In the genomic region with DNA sequence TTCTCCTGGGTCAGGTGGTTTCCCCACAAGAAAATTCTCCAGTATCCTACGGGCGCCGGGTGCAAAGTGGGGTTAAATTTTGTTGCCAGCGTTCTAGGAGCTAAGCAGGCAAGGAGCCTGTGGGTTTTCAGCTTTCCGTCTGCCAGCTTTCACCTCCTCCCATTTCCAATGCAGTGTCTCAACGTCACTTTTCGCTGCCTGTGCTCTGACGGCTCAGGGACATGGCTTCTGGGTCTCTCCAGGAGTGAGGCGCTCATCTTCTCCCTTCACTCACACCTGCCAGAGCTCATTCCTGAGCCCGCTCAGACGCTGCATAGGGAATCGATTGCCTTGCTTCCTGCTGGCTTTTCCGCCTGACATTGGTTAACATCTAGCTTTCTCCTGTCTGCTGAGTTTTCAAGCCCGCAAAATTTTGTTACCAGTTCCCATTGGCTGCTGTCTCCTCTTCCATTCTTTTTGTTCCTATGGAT, we compare ENCODE assay signal across 12 cellular contexts. TPM values are rescaled to one million over a fixed set of nuclear protein-coding genes. Genes with fewer than 3 reads are reported as not detected.
A peak's percentile ranks its signal among the peaks of the same experiment; 100 is the strongest.
DNase-seq lines count a peak whose midpoint lies in the region; ATAC-seq and TF ChIP-seq lines count a peak whose summit lies in the region.
"Had no signal": no experiment of that assay in that cellular context is flagged by ENCODE, and none has a peak within 500 bp of the region (broad histone marks: within the 10 kb centered on the region; RNA-seq: fewer than 3 reads in every experiment).

No MANE protein-coding gene starts in this region.

- H3K27ac ChIP-seq in breast epithelium (peak overlapping the region; percentile 3 to 50), caudate nucleus (ENCODE audit: low read depth, low read length) (peak overlapping the region; percentile 90), uterus (peak overlapping the region; percentile 78 to 96)

- peaks cover 8% of the 10 kb centered on the region for H3K36me3 Mint-ChIP-seq in MCF 10A (ENCODE audit: insufficient read depth, unreplicated experiment)
- no peaks in the 10 kb centered on the region for H3K36me3 Mint-ChIP-seq in activated T-helper 2 cell treated with anti-CD3 and anti-CD28 coated beads, Interferon-gamma antibody, Interleukin-2, Interleukin-4, amounts not matched to agents 10 μg/mL and 5 μg/mL and 100 μg/mL, durations not matched to agents 14 hours and 24 hours and 36 hours (ENCODE audit: low read depth)
- H3K36me3 Mint-ChIP-seq: activated naive CD8-positive, alpha-beta T cell treated with anti-CD3 and anti-CD28 coated beads, Interleukin-2, amount 10 ng/mL, durations not matched to agents 7 days and 5 days; stimulated activated naive B cell treated with anti-CD40 and anti-IgM and Interleukin-4, amounts not matched to agents 10 μg/mL and 1 μg/mL and 100 μg/mL, for 72 hours had no signal

- DNase-seq in breast epithelium (ENCODE audit: low spot score in 2 of 2) (no peak), MCF 10A (ENCODE audit: unreplicated experiment) (no peak), caudate nucleus (lab: John Stamatoyannopoulos, UW) (peak in 22 of 61 donors; percentile 19 to 79 (median 38)), mucosa of gallbladder (ENCODE audit: low spot score) (peak; percentile 45), uterus (no peak), Right ventricle myocardium superior (no peak)
- DNase-seq in activated T-helper 2 cell treated with anti-CD3 and anti-CD28 coated beads, Interferon-gamma antibody, Interleukin-2, Interleukin-4, amounts not matched to agents 10 μg/mL and 5 μg/mL and 100 μg/mL, durations not matched to agents 14 hours and 24 hours and 36 hours (ENCODE audit: low spot score) = no peak
- DNase-seq: activated CD8-positive, alpha-beta T cell treated with anti-CD3 and anti-CD28 coated beads, Interleukin-2, amount 10 ng/mL, durations not matched to agents 7 days and 5 days; activated naive CD8-positive, alpha-beta T cell treated with anti-CD3 and anti-CD28 coated beads, Interleukin-2, amount 10 ng/mL, durations not matched to agents 7 days and 5 days; stimulated activated naive B cell treated with anti-CD40 and anti-IgM and Interleukin-4, amounts not matched to agents 10 μg/mL and 1 μg/mL and 100 μg/mL, for 72 hours; T-helper 17 cell had no signal

- H3K27ac Mint-ChIP-seq in MCF 10A (ENCODE audit: low read depth, unreplicated experiment) = no peak overlapping the region
- no peak overlapping the region for H3K27ac Mint-ChIP-seq in activated T-helper 2 cell treated with anti-CD3 and anti-CD28 coated beads, Interferon-gamma antibody, Interleukin-2, Interleukin-4, amounts not matched to agents 10 μg/mL and 5 μg/mL and 100 μg/mL, durations not matched to agents 14 hours and 24 hours and 36 hours
- H3K27ac Mint-ChIP-seq: activated CD8-positive, alpha-beta T cell treated with anti-CD3 and anti-CD28 coated beads, Interleukin-2, amount 10 ng/mL, durations not matched to agents 7 days and 5 days; activated naive CD8-positive, alpha-beta T cell treated with anti-CD3 and anti-CD28 coated beads, Interleukin-2, amount 10 ng/mL, durations not matched to agents 7 days and 5 days; stimulated activated naive B cell treated with anti-CD40 and anti-IgM and Interleukin-4, amounts not matched to agents 10 μg/mL and 1 μg/mL and 100 μg/mL, for 72 hours; T-helper 17 cell had no signal

- H3K9me3 Mint-ChIP-seq in MCF 10A (ENCODE audit: unreplicated experiment) = no peaks in the 10 kb centered on the region
- no peaks in the 10 kb centered on the region for H3K9me3 Mint-ChIP-seq in activated T-helper 2 cell treated with anti-CD3 and anti-CD28 coated beads, Interferon-gamma antibody, Interleukin-2, Interleukin-4, amounts not matched to agents 10 μg/mL and 5 μg/mL and 100 μg/mL, durations not matched to agents 14 hours and 24 hours and 36 hours
- H3K9me3 Mint-ChIP-seq: activated naive CD8-positive, alpha-beta T cell treated with anti-CD3 and anti-CD28 coated beads, Interleukin-2, amount 10 ng/mL, durations not matched to agents 7 days and 5 days; stimulated activated naive B cell treated with anti-CD40 and anti-IgM and Interleukin-4, amounts not matched to agents 10 μg/mL and 1 μg/mL and 100 μg/mL, for 72 hours had no signal

- H3K4me3 Mint-ChIP-seq in MCF 10A (ENCODE audit: unreplicated experiment) = no peak overlapping the region
- no peak overlapping the region for H3K4me3 Mint-ChIP-seq in activated T-helper 2 cell treated with anti-CD3 and anti-CD28 coated beads, Interferon-gamma antibody, Interleukin-2, Interleukin-4, amounts not matched to agents 10 μg/mL and 5 μg/mL and 100 μg/mL, durations not matched to agents 14 hours and 24 hours and 36 hours (ENCODE audit: low read depth)
- H3K4me3 Mint-ChIP-seq: activated CD8-positive, alpha-beta T cell treated with anti-CD3 and anti-CD28 coated beads, Interleukin-2, amount 10 ng/mL, durations not matched to agents 7 days and 5 days; activated naive CD8-positive, alpha-beta T cell treated with anti-CD3 and anti-CD28 coated beads, Interleukin-2, amount 10 ng/mL, durations not matched to agents 7 days and 5 days; stimulated activated naive B cell treated with anti-CD40 and anti-IgM and Interleukin-4, amounts not matched to agents 10 μg/mL and 1 μg/mL and 100 μg/mL, for 72 hours; T-helper 17 cell had no signal

- H3K27me3 ChIP-seq in breast epithelium (no peaks in the 10 kb centered on the region), uterus (no peaks in the 10 kb centered on the region)

- H3K4me1 ChIP-seq in breast epithelium (no peaks in the 10 kb centered on the region), uterus (peaks cover 6 to 12% of the 10 kb centered on the region in 2 donors)

- H3K36me3 ChIP-seq in breast epithelium = no peaks in the 10 kb centered on the region
- no peaks in the 10 kb centered on the region for H3K36me3 ChIP-seq in uterus

- no peak overlapping the region for H3K4me3 ChIP-seq in breast epithelium
- H3K4me3 ChIP-seq in uterus = no peak overlapping the region

- TF ChIP-seq CTCF in breast epithelium (IDR thresholded peaks at IDR 0.05) = no peak
- TF ChIP-seq CTCF in MCF 10A (IDR thresholded peaks at IDR 0.05; ENCODE audit: unreplicated experiment) = no peak
- TF ChIP-seq CTCF in uterus (IDR thresholded peaks at IDR 0.05) = no peak

- no peaks in the 10 kb centered on the region for H3K27me3 Mint-ChIP-seq in MCF 10A (ENCODE audit: insufficient read depth, unreplicated experiment)
- peaks cover 8% of the 10 kb centered on the region for H3K27me3 Mint-ChIP-seq in activated T-helper 2 cell treated with anti-CD3 and anti-CD28 coated beads, Interferon-gamma antibody, Interleukin-2, Interleukin-4, amounts not matched to agents 10 μg/mL and 5 μg/mL and 100 μg/mL, durations not matched to agents 14 hours and 24 hours and 36 hours (ENCODE audit: low read depth)

- BruUV-seq in MCF 10A (replicated peaks; lab: Mats Ljungman, UMichigan) = no TSS peak

- ATAC-seq in HG03457 (IDR thresholded peaks at IDR 0.05; ENCODE audit: unreplicated experiment) (no peak), Right ventricle myocardium superior (ENCODE audit: poor library complexity) (no peak)
- ATAC-seq: activated CD8-positive, alpha-beta T cell treated with anti-CD3 and anti-CD28 coated beads, Interleukin-2, amount 10 ng/mL, durations not matched to agents 7 days and 5 days; stimulated activated naive B cell treated with anti-CD40 and anti-IgM and Interleukin-4, amounts not matched to agents 10 μg/mL and 1 μg/mL and 100 μg/mL, for 72 hours; T-helper 17 cell had no signal

- intact Hi-C loops in breast epithelium (cut with DNase I; ENCODE audit: low total_unique reads) (loop anchor here (10.0 kb wide), 1 partner anchor 115 kb away; no protein-coding TSS in a partner anchor), MCF 10A (cut with micrococcal nuclease) (no loop called here), uterus (cut with DNase I; ENCODE audit: low total_unique reads) (no loop called here), Right ventricle myocardium superior (cut with DNase I) (no loop called here)
- intact Hi-C loops in activated T-helper 2 cell treated with anti-CD3 and anti-CD28 coated beads, Interferon-gamma antibody, Interleukin-2, Interleukin-4, amounts not matched to agents 10 μg/mL and 5 μg/mL and 100 μg/mL, durations not matched to agents 14 hours and 24 hours and 36 hours (cut with micrococcal nuclease) = no loop called here

- CTCF ChIA-PET in MCF 10A (lab: Yijun Ruan, JAX) = interaction anchor here (0.6 to 1.8 kb wide), 4 partner anchors 10 to 317 kb away, joined by 3 to 6 read pairs (median 4); no protein-coding TSS in a partner anchor

- H3K4me1 Mint-ChIP-seq in MCF 10A (ENCODE audit: insufficient read depth, unreplicated experiment) = peaks cover 5% of the 10 kb centered on the region
- H3K4me1 Mint-ChIP-seq in activated T-helper 2 cell treated with anti-CD3 and anti-CD28 coated beads, Interferon-gamma antibody, Interleukin-2, Interleukin-4, amounts not matched to agents 10 μg/mL and 5 μg/mL and 100 μg/mL, durations not matched to agents 14 hours and 24 hours and 36 hours (ENCODE audit: low read depth) = no peaks in the 10 kb centered on the region
- H3K4me1 Mint-ChIP-seq: T-helper 17 cell had no signal

- H3K9me3 ChIP-seq in breast epithelium = no peaks in the 10 kb centered on the region
- H3K9me3 ChIP-seq in uterus = no peaks in the 10 kb centered on the region

- TF ChIP-seq POLR2A in breast epithelium (IDR thresholded peaks at IDR 0.05) (no peak), uterus (IDR thresholded peaks at IDR 0.05) (no peak)

- POLR2A ChIA-PET in MCF 10A (lab: Yijun Ruan, JAX) = interaction anchor here (0.8 to 1.3 kb wide), 4 partner anchors 9 to 34 kb away, joined by 3 to 7 read pairs (median 4); no protein-coding TSS in a partner anchor

RNA-seq across cellular contexts. Expression of a gene that starts 7.3 kb away (rescaled TPM):
- total RNA-seq in breast epithelium = 10 to 100 TPM; 32.6 to 47.2 (median 44.5) TPM
- total RNA-seq in MCF 10A (2022) = 109 and 126 TPM in 2 replicates
- 54.3 TPM for total RNA-seq in mucosa of gallbladder
- total RNA-seq in uterus = 10 to 100 TPM; 24.7 to 55.7 (median 35.2) TPM
- 72.9 and 76.0 TPM in 2 replicates for total RNA-seq in activated T-helper 2 cell treated with anti-CD3 and anti-CD28 coated beads, Interferon-gamma antibody, Interleukin-2, Interleukin-4, amounts not matched to agents 10 μg/mL and 5 μg/mL and 100 μg/mL, durations not matched to agents 14 hours and 24 hours and 36 hours
- total RNA-seq in Right ventricle myocardium superior = 59.2 TPM

RNA-seq across cellular contexts. Expression of a gene that starts 42.4 kb away (rescaled TPM):
- total RNA-seq in breast epithelium = 10 to 100 TPM; 18.9 to 41.6 (median 24.6) TPM
- total RNA-seq in MCF 10A (2022) = 19.4 and 20.1 TPM in 2 replicates
- total RNA-seq in mucosa of gallbladder = 24.9 TPM
- 10 to 100 TPM; 21.8 to 58.4 (median 38.4) TPM for total RNA-seq in uterus
- total RNA-seq in activated T-helper 2 cell treated with anti-CD3 and anti-CD28 coated beads, Interferon-gamma antibody, Interleukin-2, Interleukin-4, amounts not matched to agents 10 μg/mL and 5 μg/mL and 100 μg/mL, durations not matched to agents 14 hours and 24 hours and 36 hours = 19.3 and 20.1 TPM in 2 replicates
- total RNA-seq in Right ventricle myocardium superior = 15.8 TPM

RNA-seq across cellular contexts. Expression of a gene that starts 42.5 kb away (rescaled TPM):
- total RNA-seq in breast epithelium (1 to 10 TPM in 1 of 3 donors, under 1 TPM in 2; 0.33 to 2.4 (median 0.59) TPM), MCF 10A (2022) (1.4 and 1.5 TPM in 2 replicates), mucosa of gallbladder (0.78 TPM), uterus (1 to 10 TPM in 3 of 4 donors, not detected in 1; 3.0 to 8.2 (median 7.5) TPM), Right ventricle myocardium superior (36.9 TPM)
- total RNA-seq in activated T-helper 2 cell treated with anti-CD3 and anti-CD28 coated beads, Interferon-gamma antibody, Interleukin-2, Interleukin-4, amounts not matched to agents 10 μg/mL and 5 μg/mL and 100 μg/mL, durations not matched to agents 14 hours and 24 hours and 36 hours = 0.32 TPM in 1 of 2 replicates, not detected in the other
- total RNA-seq: activated CD8-positive, alpha-beta T cell treated with anti-CD3 and anti-CD28 coated beads, Interleukin-2, amount 10 ng/mL, durations not matched to agents 7 days and 5 days; activated naive CD8-positive, alpha-beta T cell treated with anti-CD3 and anti-CD28 coated beads, Interleukin-2, amount 10 ng/mL, durations not matched to agents 7 days and 5 days; T-helper 17 cell had no signal

Comparison
In these comparisons a context has a peak if more than half of its experiments do, and no peak if none do; other contexts are left out.
1. H3K27ac ChIP-seq: peak in every context shown above with its lines; median percentile 90 in caudate nucleus; 87 in uterus; 26 in breast epithelium.